ENCODE assay signal across 12 cellular contexts in the genomic region with DNA sequence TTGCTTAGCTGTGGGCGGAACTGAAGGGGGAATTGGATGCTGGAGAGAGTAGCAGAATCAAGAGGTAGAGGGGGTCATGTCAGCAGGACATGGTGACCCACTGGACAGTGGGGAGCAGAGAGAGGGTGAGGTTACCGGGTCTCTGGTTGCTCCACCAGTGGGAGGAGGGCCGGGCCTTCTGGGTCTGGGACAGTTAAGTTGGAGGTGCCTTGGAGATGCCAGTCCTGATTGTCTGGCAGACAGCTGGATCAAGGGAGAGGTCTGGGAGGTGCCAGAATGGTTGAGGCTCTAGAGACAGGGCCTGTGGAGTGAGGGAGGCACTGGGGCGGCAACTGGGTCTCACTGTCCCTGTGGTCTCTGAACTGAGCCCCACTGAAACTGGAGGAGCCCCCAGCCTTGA. TPM values are rescaled to one million over a fixed set of nuclear protein-coding genes. Genes with fewer than 3 reads are reported as not detected.
DNase-seq lines count a peak whose midpoint lies in the region; ATAC-seq and TF ChIP-seq lines count a peak whose summit lies in the region.
"Had no signal": no experiment of that assay in that cellular context is flagged by ENCODE, and none has a peak within 500 bp of the region (broad histone marks: within the 10 kb centered on the region; RNA-seq: fewer than 3 reads in every experiment).

No MANE protein-coding gene starts in this region.

- H4K20me1 ChIP-seq in smooth muscle cell (ENCODE audit: low read depth), result peaks cover 6% of the 10 kb centered on the region

- TF ChIP-seq CTCF in lower lobe of right lung (IDR thresholded peaks at IDR 0.05) (no peak), smooth muscle cell (IDR thresholded peaks at IDR 0.05; ENCODE audit: borderline replicate concordance, insufficient read depth, poor library complexity, severe bottlenecking) (no peak)

- H3K4me3 ChIP-seq in HUES48 (ENCODE audit: low read depth, low read length), result no peak overlapping the region
- peak overlapping the region; percentile 7 for H3K4me3 ChIP-seq in adipocyte (ENCODE audit: low read length)
- H3K4me3 ChIP-seq in lower lobe of right lung, result no peak overlapping the region
- no peak overlapping the region for H3K4me3 ChIP-seq in smooth muscle cell

- H3K27ac ChIP-seq in HUES48 (ENCODE audit: low read depth, low read length), result peak overlapping the region; percentile 27
- H3K27ac ChIP-seq in lower lobe of right lung, result peak overlapping the region; percentile 47
- peak overlapping the region; percentile 97 for H3K27ac ChIP-seq in smooth muscle cell (ENCODE audit: low read depth)

- no peak overlapping the region for H3K9ac ChIP-seq in HUES48 (ENCODE audit: low read depth, low read length)
- H3K9ac ChIP-seq in adipocyte (ENCODE audit: low read length), result peak overlapping the region; percentile 75
- H3K9ac ChIP-seq in smooth muscle cell (ENCODE audit: low read depth), result peak overlapping the region; percentile 73

- H3K79me2 ChIP-seq in smooth muscle cell (ENCODE audit: low read depth), result peaks cover 7% of the 10 kb centered on the region

- H3K4me1 ChIP-seq in HUES48 (ENCODE audit: control insufficient read depth, insufficient read depth, low read length), result peaks cover 15% of the 10 kb centered on the region
- H3K4me1 ChIP-seq in adipocyte (ENCODE audit: control insufficient read depth, insufficient read depth, low read length), result peaks cover 38% of the 10 kb centered on the region
- peaks cover 40% of the 10 kb centered on the region for H3K4me1 ChIP-seq in lower lobe of right lung
- H3K4me1 ChIP-seq in smooth muscle cell (ENCODE audit: low read depth), result peaks cover 43% of the 10 kb centered on the region

- intact Hi-C loops in lower lobe of right lung (cut with DNase I), result no loop called here

- H3F3A ChIP-seq in smooth muscle cell (ENCODE audit: low read depth), result peaks cover 48% of the 10 kb centered on the region

- 61% methylated on average over 4 of the region's 4 CpGs for WGBS in smooth muscle cell (ENCODE audit: low lambda C conversion rate)

- H3K9me3 ChIP-seq in HUES48 (ENCODE audit: control insufficient read depth, insufficient read depth, low read length), result no peaks in the 10 kb centered on the region
- no peaks in the 10 kb centered on the region for H3K9me3 ChIP-seq in adipocyte (ENCODE audit: control insufficient read depth, low read length)
- H3K9me3 ChIP-seq in lower lobe of right lung, result no peaks in the 10 kb centered on the region
- no peaks in the 10 kb centered on the region for H3K9me3 ChIP-seq in smooth muscle cell (replicated peaks; ENCODE audit: low read depth)

- no peak overlapping the region for H2AFZ ChIP-seq in smooth muscle cell (ENCODE audit: low read depth)

- H3K36me3 ChIP-seq in HUES48 (ENCODE audit: control insufficient read depth, insufficient read depth, low read length), result peaks cover 40% of the 10 kb centered on the region
- H3K36me3 ChIP-seq in adipocyte (ENCODE audit: control insufficient read depth, insufficient read depth, low read length, severe bottlenecking), result peaks cover 41% of the 10 kb centered on the region
- H3K36me3 ChIP-seq in lower lobe of right lung, result peaks cover 64% of the 10 kb centered on the region
- no peaks in the 10 kb centered on the region for H3K36me3 ChIP-seq in smooth muscle cell (ENCODE audit: low read depth)

- no peaks in the 10 kb centered on the region for H3K27me3 ChIP-seq in HUES48 (ENCODE audit: control insufficient read depth, insufficient read depth, low read length)
- no peaks in the 10 kb centered on the region for H3K27me3 ChIP-seq in adipocyte (replicated peaks; ENCODE audit: control insufficient read depth, insufficient read depth, low read length)
- no peaks in the 10 kb centered on the region for H3K27me3 ChIP-seq in lower lobe of right lung (ENCODE audit: low read depth)
- H3K27me3 ChIP-seq in smooth muscle cell (ENCODE audit: low read depth), result no peaks in the 10 kb centered on the region

- DNase-seq in adipocyte (ENCODE audit: low read depth) (no peak), lower lobe of right lung (no peak), smooth muscle cell (lab: John Stamatoyannopoulos, UW; ENCODE audit: unreplicated experiment) (no peak), NCI-H1436 treated with DMSO at 0.1 percent for 48 hours (lab: John Stamatoyannopoulos, UW) (no peak), GM03348 (ENCODE audit: low spot score) (no peak)
- DNase-seq: DND-41; stimulated activated CD4-positive, alpha-beta T cell treated with anti-CD3 and anti-CD28 coated beads, Interleukin-4, amount 100 ng/mL, for 4 hours had no signal

- ATAC-seq in lower lobe of right lung, result no peak
- ATAC-seq in HG02763 (IDR thresholded peaks at IDR 0.05; ENCODE audit: unreplicated experiment), result no peak
- ATAC-seq in HG02759 (IDR thresholded peaks at IDR 0.05; ENCODE audit: unreplicated experiment), result no peak
- ATAC-seq: left colon had no signal

- H3K4me2 ChIP-seq in smooth muscle cell, result peak overlapping the region; percentile 73

RNA-seq across cellular contexts. Expression of gene MANBAL, which starts 24.6 kb away (rescaled TPM):
- total RNA-seq in lower lobe of right lung (28.2 TPM), smooth muscle cell (28.1 and 33.7 TPM in 2 replicates)
- polyA plus RNA-seq in smooth muscle cell, result 86.2 and 89.0 TPM in 2 replicates

RNA-seq across cellular contexts. Expression of gene SRC, which starts 31.8 kb away (rescaled TPM):
- total RNA-seq in lower lobe of right lung (72.7 TPM), smooth muscle cell (26.7 and 36.5 TPM in 2 replicates)
- 26.0 and 47.7 TPM in 2 replicates for polyA plus RNA-seq in smooth muscle cell

RNA-seq across cellular contexts. Expression of gene GHRH, which starts 52.5 kb away (rescaled TPM):
- total RNA-seq in lower lobe of right lung, result not detected
- total RNA-seq in smooth muscle cell, result not detected in 2 replicates
- not detected in 2 replicates for polyA plus RNA-seq in smooth muscle cell
- total RNA-seq: activated T-helper 2 cell treated with anti-CD3 and anti-CD28 coated beads, Interferon-gamma antibody, Interleukin-2, Interleukin-4, amounts not matched to agents 10 μg/mL and 5 μg/mL and 100 μg/mL, durations not matched to agents 14 hours and 24 hours and 36 hours; left colon had no signal

Comparison
In these comparisons a context has a peak if more than half of its experiments do, and no peak if none do; other contexts are left out.
1. H3K27ac ChIP-seq: peak in every context shown above with its lines; median percentile 97 in smooth muscle cell; 47 in lower lobe of right lung; 27 in HUES48.